16 cellular contexts compared by ENCODE assay signal in the genomic region with DNA sequence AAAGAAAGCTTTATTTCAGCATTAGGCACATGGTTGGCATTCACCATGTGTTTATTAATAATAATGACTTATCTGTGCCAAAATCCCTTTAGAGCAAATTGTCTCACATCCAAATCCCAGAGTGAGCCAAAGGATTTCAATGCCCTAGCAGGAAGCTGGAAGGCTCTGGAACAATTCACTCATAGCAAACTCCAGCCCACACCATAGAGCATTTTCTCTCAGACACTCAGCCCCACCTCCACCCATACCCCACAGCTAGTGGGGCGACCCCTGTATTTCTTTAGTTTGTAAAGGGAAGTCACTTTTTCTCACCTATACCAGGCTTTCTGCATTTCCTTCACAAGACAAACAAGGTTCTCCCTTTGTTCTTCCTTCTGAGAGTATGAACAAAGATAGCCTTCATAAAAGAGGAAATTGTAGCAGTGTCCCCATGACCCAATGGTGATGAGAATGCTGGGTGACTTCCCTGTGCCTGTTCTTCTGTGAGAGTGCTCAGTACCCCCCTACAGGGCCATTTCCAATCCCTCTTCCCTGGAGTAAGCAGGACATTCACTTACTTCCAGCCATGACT.
A peak's percentile ranks its signal among the peaks of the same experiment; 100 is the strongest.
DNase-seq lines count a peak whose midpoint lies in the region; ATAC-seq and TF ChIP-seq lines count a peak whose summit lies in the region.
"Had no signal": no experiment of that assay in that cellular context is flagged by ENCODE, and none has a peak within 500 bp of the region (broad histone marks: within the 10 kb centered on the region; RNA-seq: fewer than 3 reads in every experiment).

No MANE protein-coding gene starts in this region.

- peak overlapping the region in 1 of 2 experiments; percentile 44; a peak in 1 of 4 replicates for H4K8ac ChIP-seq in IMR-90 (ENCODE audit: low read depth in 2 of 2, low read length in 2 of 2)

- peak overlapping the region; percentile 20; the same call in 1 of the 2 replicates for H3K56ac ChIP-seq in IMR-90 (ENCODE audit: extremely low read depth, insufficient read depth, low read length)

- intact Hi-C loops in IMR-90 (cut with micrococcal nuclease) = loop anchor here (10.0 kb wide), 1 partner anchor 380 kb away; no protein-coding TSS in a partner anchor
- intact Hi-C loops in left lung (cut with DNase I) = no loop called here

- no peaks in the 10 kb centered on the region for H4K20me1 ChIP-seq in IMR-90 (ENCODE audit: insufficient read depth, low read length)

- TF ChIP-seq RAD21 in IMR-90 (IDR thresholded peaks at IDR 0.05; ENCODE audit: low read length) = no peak

- H3K4me3 ChIP-seq in IMR-90 (ENCODE audit: insufficient read depth, low read depth, low read length) (no peak overlapping the region), left lung (no peak overlapping the region), stomach smooth muscle (ENCODE audit: low read length in 2 of 2) (peak overlapping the region in 1 of 2 donors; percentile 35)
- H3K4me3 ChIP-seq: colonic mucosa had no signal

- no peaks in the 10 kb centered on the region for H3K79me1 ChIP-seq in IMR-90 (ENCODE audit: low read depth in 1 of 2, low read length in 2 of 2)

- H3K9ac ChIP-seq in IMR-90 (ENCODE audit: low read depth, low read length) = no peak overlapping the region
- H3K9ac ChIP-seq in stomach smooth muscle (ENCODE audit: low read length in 2 of 2) = no peak overlapping the region

- peak overlapping the region; percentile 72 for H4K91ac ChIP-seq in IMR-90 (ENCODE audit: insufficient read depth, low read depth, low read length)

- dilution Hi-C loops in IMR-90 (cut with HindIII; ENCODE audit: low sequenced_read_pairs, unreplicated experiment) = no loop called here

- no peak for TF ChIP-seq POLR2A in IMR-90 (IDR thresholded peaks at IDR 0.05; ENCODE audit: low read depth, low read length)

- peak overlapping the region; percentile 74 for H3K18ac ChIP-seq in IMR-90 (ENCODE audit: low read depth, low read length)

- ATAC-seq in IMR-90 (ENCODE audit: low read depth) (peak; percentile 16), left lung (peak; percentile 54), HG03196 (IDR thresholded peaks at IDR 0.05; ENCODE audit: unreplicated experiment) (no peak)
- ATAC-seq: PC-3; stimulated activated memory B cell treated with anti-CD40 and anti-IgM and Interleukin-4, amounts not matched to agents 10 μg/mL and 1 μg/mL and 100 μg/mL, for 72 hours had no signal

- no peak overlapping the region for H2AK9ac ChIP-seq in IMR-90 (replicated peaks; ENCODE audit: low read depth, low read length, poor library complexity)

- H2AK5ac ChIP-seq in IMR-90 (ENCODE audit: low read depth, low read length) = peak overlapping the region; percentile 79; the same call in 1 of the 2 replicates

- peak overlapping the region; percentile 20; the same call in 2 of the 3 replicates for H2BK15ac ChIP-seq in IMR-90 (ENCODE audit: low read depth, low read length)

- no peak for TF ChIP-seq CTCF in IMR-90 (conservative IDR thresholded peaks at IDR 0.05; ENCODE audit: low read depth, low read length)
- no peak for TF ChIP-seq CTCF in left lung (IDR thresholded peaks at IDR 0.05)
- TF ChIP-seq CTCF in GM20000 (IDR thresholded peaks at IDR 0.05; ENCODE audit: extremely low read depth, missing control alignments) = no peak

- H3K27ac ChIP-seq in IMR-90 (ENCODE audit: insufficient read depth, low read length) (peak overlapping the region; percentile 34; the same call in 1 of the 2 replicates), left lung (peak overlapping the region; percentile 5 to 63), stomach smooth muscle (ENCODE audit: low read length) (peak overlapping the region; percentile 49)
- H3K27ac ChIP-seq: colonic mucosa had no signal

- H3K9me1 ChIP-seq in IMR-90 (ENCODE audit: insufficient read depth, low read length) = peaks cover 23% of the 10 kb centered on the region

- H3K36me3 ChIP-seq in IMR-90 (ENCODE audit: control insufficient read depth, insufficient read depth, low read length) (no peaks in the 10 kb centered on the region), left lung (no peaks in the 10 kb centered on the region), stomach smooth muscle (ENCODE audit: control insufficient read depth in 2 of 2, insufficient read depth in 2 of 2, low read length in 2 of 2) (no peaks in the 10 kb centered on the region)
- H3K36me3 ChIP-seq: colonic mucosa had no signal

- H3K14ac ChIP-seq in IMR-90 (replicated peaks; ENCODE audit: low read depth, low read length) = peak overlapping the region; percentile 91

- H4K5ac ChIP-seq in IMR-90 (ENCODE audit: low read depth, low read length) = peak overlapping the region; percentile 72; the same call in 1 of the 2 replicates

- peak; percentile 7 for DNase-seq in IMR-90
- DNase-seq in cerebellum (ENCODE audit: low spot score) = peak; percentile 24
- DNase-seq in left lung = no peak
- no peak for DNase-seq in 8988T
- DNase-seq in GM20000 (ENCODE audit: low spot score) = no peak
- DNase-seq in KG1 (lab: John Stamatoyannopoulos, UW) = no peak
- DNase-seq: activated CD4-positive, alpha-beta T cell treated with anti-CD3 and anti-CD28 coated beads, Interleukin-2, amount 50 U/mL, for 1 hour; activated gamma-delta T cell; CD4-positive, CD25-positive, alpha-beta regulatory T cell; colonic mucosa; NCI-H2029 treated with DMSO at 0.1 percent for 48 hours; occipital lobe had no signal

- H3K27me3 ChIP-seq in IMR-90 (ENCODE audit: control insufficient read depth, insufficient read depth, low read length) (no peaks in the 10 kb centered on the region), left lung (no peaks in the 10 kb centered on the region), stomach smooth muscle (ENCODE audit: control insufficient read depth in 1 of 2, insufficient read depth in 2 of 2, low read length in 2 of 2) (no peaks in the 10 kb centered on the region)
- H3K27me3 ChIP-seq: colonic mucosa had no signal

- no peak overlapping the region for H2AFZ ChIP-seq in IMR-90 (replicated peaks; ENCODE audit: low read length, poor library complexity)

- CTCF ChIA-PET in IMR-90 (lab: Yijun Ruan, JAX) = interaction anchor here (1.0 kb wide), 1 partner anchor 23 kb away, joined by 3 read pairs; no protein-coding TSS in a partner anchor

- H3K4ac ChIP-seq in IMR-90 (ENCODE audit: low read depth, low read length) = peak overlapping the region; percentile 61

- no peaks in the 10 kb centered on the region for H3K9me3 ChIP-seq in IMR-90 (ENCODE audit: control insufficient read depth, insufficient read depth, low read length)
- H3K9me3 ChIP-seq in left lung = peaks cover 0 to 10% of the 10 kb centered on the region in 2 donors
- peaks cover 0 to 5% of the 10 kb centered on the region in 2 donors for H3K9me3 ChIP-seq in stomach smooth muscle (ENCODE audit: control insufficient read depth in 2 of 2, low read length in 2 of 2)
- H3K9me3 ChIP-seq: colonic mucosa had no signal

- H3K4me2 ChIP-seq in IMR-90 (ENCODE audit: low read depth, low read length) = peak overlapping the region; percentile 62; the same call in 1 of the 2 replicates

- peak overlapping the region; percentile 60 for H2BK5ac ChIP-seq in IMR-90 (ENCODE audit: low read depth, low read length, poor library complexity, severe bottlenecking)

- BruUV-seq in IMR-90 (replicated peaks; lab: Mats Ljungman, UMichigan) = no TSS peak

- in situ Hi-C loops in IMR-90 (cut with MboI; ENCODE audit: low sequenced_read_pairs) = no loop called here

- POLR2A ChIA-PET in IMR-90 (lab: Charles Lee; ENCODE audit: unreplicated experiment) = no interaction called here

- peak overlapping the region; percentile 70 for H2BK120ac ChIP-seq in IMR-90 (ENCODE audit: low read depth, low read length)

- WGBS in IMR-90 (ENCODE audit: extremely low coverage in 2 of 2, insufficient read length in 1 of 2), 2 experiments = no CpG with 5 or more reads among the region's 1 CpG

- peak overlapping the region; percentile 18 for H3K23ac ChIP-seq in IMR-90 (ENCODE audit: low read depth, low read length)

- peaks cover 22% of the 10 kb centered on the region for H3K4me1 ChIP-seq in IMR-90 (ENCODE audit: control insufficient read depth, insufficient read depth, low read length)
- peaks cover 0 to 15% of the 10 kb centered on the region in 2 donors for H3K4me1 ChIP-seq in left lung
- H3K4me1 ChIP-seq in stomach smooth muscle (ENCODE audit: control insufficient read depth, insufficient read depth, low read length) = peaks cover 13% of the 10 kb centered on the region
- H3K4me1 ChIP-seq: colonic mucosa had no signal

- H2BK20ac ChIP-seq in IMR-90 (ENCODE audit: low read depth, low read length) = peak overlapping the region; percentile 44

TF ChIP-seq in IMR-90, 13 proteins besides CTCF, POLR2A, EP300 and RAD21 (continues in another document):
- no peak for TF ChIP-seq CHD1 (IDR thresholded peaks at IDR 0.05; ENCODE audit: low read depth, low read length)
- no peak for TF ChIP-seq RCOR1 (IDR thresholded peaks at IDR 0.05; ENCODE audit: insufficient replicate concordance, low read length)
- TF ChIP-seq, protein P1, sequence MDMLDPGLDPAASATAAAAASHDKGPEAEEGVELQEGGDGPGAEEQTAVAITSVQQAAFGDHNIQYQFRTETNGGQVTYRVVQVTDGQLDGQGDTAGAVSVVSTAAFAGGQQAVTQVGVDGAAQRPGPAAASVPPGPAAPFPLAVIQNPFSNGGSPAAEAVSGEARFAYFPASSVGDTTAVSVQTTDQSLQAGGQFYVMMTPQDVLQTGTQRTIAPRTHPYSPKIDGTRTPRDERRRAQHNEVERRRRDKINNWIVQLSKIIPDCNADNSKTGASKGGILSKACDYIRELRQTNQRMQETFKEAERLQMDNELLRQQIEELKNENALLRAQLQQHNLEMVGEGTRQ (IDR thresholded peaks at IDR 0.05; ENCODE audit: low read depth, low read length) = no peak
- no peak for TF ChIP-seq BHLHE40 (IDR thresholded peaks at IDR 0.05; ENCODE audit: low read depth, low read length)
- TF ChIP-seq MXI1 (IDR thresholded peaks at IDR 0.05; ENCODE audit: borderline replicate concordance, low read depth, low read length) = no peak
- no peak for TF ChIP-seq NFE2L2 (IDR thresholded peaks at IDR 0.05; ENCODE audit: low read depth, low read length)
- TF ChIP-seq, protein P2, sequence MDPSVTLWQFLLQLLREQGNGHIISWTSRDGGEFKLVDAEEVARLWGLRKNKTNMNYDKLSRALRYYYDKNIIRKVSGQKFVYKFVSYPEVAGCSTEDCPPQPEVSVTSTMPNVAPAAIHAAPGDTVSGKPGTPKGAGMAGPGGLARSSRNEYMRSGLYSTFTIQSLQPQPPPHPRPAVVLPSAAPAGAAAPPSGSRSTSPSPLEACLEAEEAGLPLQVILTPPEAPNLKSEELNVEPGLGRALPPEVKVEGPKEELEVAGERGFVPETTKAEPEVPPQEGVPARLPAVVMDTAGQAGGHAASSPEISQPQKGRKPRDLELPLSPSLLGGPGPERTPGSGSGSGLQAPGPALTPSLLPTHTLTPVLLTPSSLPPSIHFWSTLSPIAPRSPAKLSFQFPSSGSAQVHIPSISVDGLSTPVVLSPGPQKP (IDR thresholded peaks at IDR 0.05; ENCODE audit: borderline replicate concordance, low read depth, low read length) = no peak
- TF ChIP-seq FOS (IDR thresholded peaks at IDR 0.05; ENCODE audit: low read depth, low read length) = no peak
- TF ChIP-seq CEBPB (IDR thresholded peaks at IDR 0.05; ENCODE audit: low read depth, low read length) = no peak
- TF ChIP-seq RFX5 (IDR thresholded peaks at IDR 0.05; ENCODE audit: low read depth, low read length) = no peak
- TF ChIP-seq MAZ (IDR thresholded peaks at IDR 0.05; ENCODE audit: borderline replicate concordance, low read depth, low read length) = no peak

Comparison
In these comparisons a context has a peak if more than half of its experiments do, and no peak if none do; other contexts are left out.
1. DNase-seq: peak in IMR-90 (single experiment) and cerebellum (single experiment); none in left lung (0 of 2), 8988T (single experiment), GM20000 (single experiment) and KG1 (single experiment).
2. Peak in every context shown above with its lines, with median percentiles within 50 percentile points of each other: H3K27ac ChIP-seq.